In the genomic region with DNA sequence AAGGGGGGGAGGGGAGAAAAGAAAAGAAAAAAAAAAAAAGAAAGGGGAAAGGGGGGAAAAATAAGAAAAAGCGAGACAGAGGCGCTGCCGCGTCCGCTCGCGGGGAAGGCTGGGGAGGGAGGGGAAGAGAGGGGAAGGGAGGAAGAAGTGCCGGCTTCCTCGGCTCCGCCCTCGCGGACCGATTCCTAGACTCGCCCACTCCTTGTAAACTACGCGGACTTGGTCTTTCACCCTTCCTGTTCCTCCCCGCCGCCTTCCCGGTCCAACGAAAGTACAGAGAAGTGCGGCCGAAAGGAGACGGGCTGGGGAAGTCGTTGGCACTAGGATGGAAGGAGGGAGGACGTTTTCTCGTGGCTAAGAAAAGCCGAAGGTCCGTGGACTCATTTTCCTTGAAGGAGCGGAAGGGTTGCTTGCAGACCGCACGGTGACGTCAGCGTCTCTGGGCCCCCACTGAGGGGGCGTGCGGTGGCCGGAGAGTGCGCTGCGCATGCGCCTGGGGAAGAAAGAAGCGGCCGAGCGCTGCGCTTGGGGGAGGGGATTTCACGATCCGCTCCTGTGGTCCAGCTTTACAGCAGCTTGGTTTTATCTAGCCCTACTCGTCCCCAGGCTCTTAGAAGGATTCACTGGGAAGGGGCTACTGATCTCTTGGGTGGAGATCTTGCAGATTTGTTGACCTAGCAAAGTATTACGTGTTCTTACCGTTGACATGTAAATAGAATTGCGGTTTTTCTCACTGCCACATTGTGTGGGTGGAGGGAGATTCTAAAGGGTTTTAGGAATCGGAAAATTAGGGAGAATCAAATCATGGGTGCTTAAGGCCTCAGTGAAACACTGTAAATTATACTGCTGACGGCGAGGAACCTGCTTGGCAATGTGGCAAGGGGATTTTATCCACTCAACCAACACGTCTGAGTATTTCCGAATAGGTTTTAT, we compare ENCODE assay signal across 8 cellular contexts. TPM values are rescaled to one million over a fixed set of nuclear protein-coding genes. Genes with fewer than 3 reads are reported as not detected.
DNase-seq lines count a peak whose midpoint lies in the region; ATAC-seq and TF ChIP-seq lines count a peak whose summit lies in the region.

A gene with protein sequence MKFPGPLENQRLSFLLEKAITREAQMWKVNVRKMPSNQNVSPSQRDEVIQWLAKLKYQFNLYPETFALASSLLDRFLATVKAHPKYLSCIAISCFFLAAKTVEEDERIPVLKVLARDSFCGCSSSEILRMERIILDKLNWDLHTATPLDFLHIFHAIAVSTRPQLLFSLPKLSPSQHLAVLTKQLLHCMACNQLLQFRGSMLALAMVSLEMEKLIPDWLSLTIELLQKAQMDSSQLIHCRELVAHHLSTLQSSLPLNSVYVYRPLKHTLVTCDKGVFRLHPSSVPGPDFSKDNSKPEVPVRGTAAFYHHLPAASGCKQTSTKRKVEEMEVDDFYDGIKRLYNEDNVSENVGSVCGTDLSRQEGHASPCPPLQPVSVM (minus strand): TSS at position 121 of the 933 bp plus-strand sequence. CDS start 9,627 bp downstream, outside the sequence.

- no peaks in the 10 kb centered on the region for H3K27me3 ChIP-seq in gastroesophageal sphincter

- H3K4me3 Mint-ChIP-seq in activated naive CD4-positive, alpha-beta T cell treated with anti-CD3 and anti-CD28 coated beads, Interleukin-2, amount 10 ng/mL, durations not matched to agents 7 days and 5 days: no peak within 1 kb of the TSS

- TF ChIP-seq POLR2A in gastroesophageal sphincter (IDR thresholded peaks at IDR 0.05): peak; percentile 45 to 74

- H3K36me3 ChIP-seq in SK-N-MC (ENCODE audit: insufficient read depth, low read length) (no peaks in the 10 kb centered on the region), gastroesophageal sphincter (no peaks in the 10 kb centered on the region)

- H3K9me3 ChIP-seq in SK-N-MC (ENCODE audit: low read depth, low read length) (no peaks in the 10 kb centered on the region), gastroesophageal sphincter (no peaks in the 10 kb centered on the region)

- no peak for TF ChIP-seq CTCF in gastroesophageal sphincter (IDR thresholded peaks at IDR 0.05)

- peaks cover 6% of the 10 kb centered on the region for H3K27me3 Mint-ChIP-seq in activated naive CD4-positive, alpha-beta T cell treated with anti-CD3 and anti-CD28 coated beads, Interleukin-2, amount 10 ng/mL, durations not matched to agents 7 days and 5 days

- TF ChIP-seq EP300 in gastroesophageal sphincter (IDR thresholded peaks at IDR 0.05): peak; percentile 7

- ATAC-seq in HG02571 (IDR thresholded peaks at IDR 0.05; ENCODE audit: unreplicated experiment) (peak; percentile 67), gastroesophageal sphincter (peak; percentile 94)

- DNase-seq in GM04504 (ENCODE audit: low read depth) (peak; percentile 94), NCI-H1048 (lab: John Stamatoyannopoulos, UW) (peak; percentile 77), SK-N-MC (ENCODE audit: low read depth, low spot score) (peak; percentile 90), non-pigmented ciliary epithelial cell (ENCODE audit: low read depth) (peak; percentile 90), substantia nigra (lab: John Stamatoyannopoulos, UW) (peak; percentile 68 to 100 (median 90))
- DNase-seq in activated naive CD4-positive, alpha-beta T cell treated with anti-CD3 and anti-CD28 coated beads, Interleukin-2, amount 10 ng/mL, durations not matched to agents 7 days and 5 days: peak; percentile 93

- H3K4me1 Mint-ChIP-seq in activated naive CD4-positive, alpha-beta T cell treated with anti-CD3 and anti-CD28 coated beads, Interleukin-2, amount 10 ng/mL, durations not matched to agents 7 days and 5 days: peaks cover 44% of the 10 kb centered on the region

- H3K9ac ChIP-seq in SK-N-MC (ENCODE audit: insufficient read length): peak within 1 kb of the TSS; percentile 98

- H3K9me3 Mint-ChIP-seq in activated naive CD4-positive, alpha-beta T cell treated with anti-CD3 and anti-CD28 coated beads, Interleukin-2, amount 10 ng/mL, durations not matched to agents 7 days and 5 days: no peaks in the 10 kb centered on the region

- CTCF ChIA-PET in activated naive CD4-positive, alpha-beta T cell treated with anti-CD3 and anti-CD28 coated beads, Interleukin-2, amount 10 ng/mL, durations not matched to agents 7 days and 5 days (lab: Charles Lee): interaction anchor here (0.7 to 2.3 kb wide), 2 partner anchors 24 to 128 kb away, joined by 3 to 9 read pairs; no protein-coding TSS in a partner anchor

- 0% methylated on average over 21 to 26 of the region's 54 CpGs for WGBS in gastroesophageal sphincter (ENCODE audit: low coverage in 1 of 2), 2 donors

- peaks cover 20% of the 10 kb centered on the region for H3K36me3 Mint-ChIP-seq in activated naive CD4-positive, alpha-beta T cell treated with anti-CD3 and anti-CD28 coated beads, Interleukin-2, amount 10 ng/mL, durations not matched to agents 7 days and 5 days

- peak within 1 kb of the TSS; percentile 99 for H3K27ac Mint-ChIP-seq in activated naive CD4-positive, alpha-beta T cell treated with anti-CD3 and anti-CD28 coated beads, Interleukin-2, amount 10 ng/mL, durations not matched to agents 7 days and 5 days

- H3K27ac ChIP-seq in SK-N-MC: peak within 1 kb of the TSS; percentile 99
- peak within 1 kb of the TSS; percentile 98 to 100 (median 98) for H3K27ac ChIP-seq in gastroesophageal sphincter
- peak within 1 kb of the TSS; percentile 99 for H3K27ac ChIP-seq in substantia nigra (ENCODE audit: low read depth, low read length, poor library complexity, severe bottlenecking)

- peak within 1 kb of the TSS; percentile 91 for H3K4me3 ChIP-seq in SK-N-MC
- peak within 1 kb of the TSS; percentile 84 to 95 for H3K4me3 ChIP-seq in gastroesophageal sphincter

- H3K4me1 ChIP-seq in gastroesophageal sphincter: peaks cover 0 to 53% (median 2%) of the 10 kb centered on the region in 3 donors

RNA-seq across cellular contexts. Expression of the gene that starts here (rescaled TPM):
- 100 to 1,000 TPM; 307 to 378 (median 358) TPM for total RNA-seq in gastroesophageal sphincter

Comparison
In these comparisons a context has a peak if more than half of its experiments do, and no peak if none do; other contexts are left out.
1. Peak in every context shown above with its lines: DNase-seq, ATAC-seq, H3K4me3 ChIP-seq and H3K27ac ChIP-seq.